Comparison of ENCODE assay signal across 21 cellular contexts in the genomic region with DNA sequence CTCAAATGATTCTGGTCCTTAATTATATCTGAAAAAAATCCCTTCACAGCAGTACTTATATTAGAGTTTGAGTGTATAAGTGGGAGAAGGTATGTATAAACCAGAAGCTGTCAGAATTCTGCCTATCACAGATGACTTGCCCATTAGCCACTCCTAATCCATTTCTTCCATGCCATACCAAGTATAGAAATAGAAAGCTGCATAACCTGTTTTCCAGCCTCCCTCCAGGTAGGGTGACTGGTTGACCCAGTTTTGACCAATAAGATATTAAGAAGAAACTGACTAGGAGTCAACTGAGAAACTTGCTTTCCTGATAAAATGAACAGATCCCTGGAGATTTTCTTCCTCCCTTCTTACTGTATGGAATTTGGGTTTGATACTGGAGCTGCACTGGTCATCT.
"Had no signal": no experiment of that assay in that cellular context is flagged by ENCODE, and none has a peak within 500 bp of the region (broad histone marks: within the 10 kb centered on the region; RNA-seq: fewer than 3 reads in every experiment).

No MANE protein-coding gene starts in this region.

- H3K36me3 Mint-ChIP-seq: activated CD8-positive, alpha-beta memory T cell treated with anti-CD3 and anti-CD28 coated beads, Interleukin-2, amount 10 ng/mL, durations not matched to agents 7 days and 5 days; mesothelial cell of epicardium; stimulated activated naive B cell treated with anti-CD40 and anti-IgM and Interleukin-4, amounts not matched to agents 10 μg/mL and 1 μg/mL and 100 μg/mL, for 72 hours had no signal

- H3K9me3 Mint-ChIP-seq: activated naive CD8-positive, alpha-beta T cell treated with anti-CD3 and anti-CD28 coated beads, Interleukin-2, amount 50 U/mL, for 24 hours; central memory CD8-positive, alpha-beta T cell; nephron had no signal

- H3K4me1 Mint-ChIP-seq: activated B cell treated with CpG ODN at 0.5 μM for 24 hours; activated CD4-positive, alpha-beta memory T cell treated with anti-CD3 and anti-CD28 coated beads, Interleukin-2, amount 10 ng/mL, durations not matched to agents 7 days and 5 days; activated CD8-positive, alpha-beta memory T cell treated with anti-CD3 and anti-CD28 coated beads, Interleukin-2, amount 10 ng/mL, durations not matched to agents 7 days and 5 days; activated naive CD8-positive, alpha-beta T cell treated with anti-CD3 and anti-CD28 coated beads, Interleukin-2, amount 50 U/mL, for 24 hours; central memory CD8-positive, alpha-beta T cell; mesothelial cell of epicardium; nephron; stimulated activated naive B cell treated with anti-CD40 and anti-IgM and Interleukin-4, amounts not matched to agents 10 μg/mL and 1 μg/mL and 100 μg/mL, for 72 hours had no signal

- DNase-seq: activated B cell treated with CpG ODN at 0.5 μM for 24 hours; activated CD4-positive, alpha-beta memory T cell treated with anti-CD3 and anti-CD28 coated beads, Interleukin-2, amount 10 ng/mL, durations not matched to agents 7 days and 5 days; activated CD4-positive, alpha-beta T cell treated with anti-CD3 and anti-CD28 coated beads for 48 hours; activated CD8-positive, alpha-beta memory T cell treated with anti-CD3 and anti-CD28 coated beads, Interleukin-2, amount 10 ng/mL, durations not matched to agents 7 days and 5 days; activated naive CD4-positive, alpha-beta T cell; activated naive CD8-positive, alpha-beta T cell treated with anti-CD3 and anti-CD28 coated beads, Interleukin-2, amount 50 U/mL, for 24 hours; anterior cingulate cortex; brain microvascular endothelial cell; colonic mucosa; left cardiac atrium; stimulated activated naive B cell treated with anti-CD40 and anti-IgM and Interleukin-4, amounts not matched to agents 10 μg/mL and 1 μg/mL and 100 μg/mL, for 72 hours; T-helper 1 cell; T-helper 9 cell had no signal

- H3K4me3 ChIP-seq: colonic mucosa, esophagus muscularis mucosa, lung, thoracic aorta had no signal

- H3K36me3 ChIP-seq: brain microvascular endothelial cell, colonic mucosa, esophagus muscularis mucosa, thoracic aorta had no signal

- H3K27me3 Mint-ChIP-seq: activated B cell treated with CpG ODN at 0.5 μM for 24 hours; activated CD4-positive, alpha-beta memory T cell treated with anti-CD3 and anti-CD28 coated beads, Interleukin-2, amount 10 ng/mL, durations not matched to agents 7 days and 5 days; activated CD8-positive, alpha-beta memory T cell treated with anti-CD3 and anti-CD28 coated beads, Interleukin-2, amount 10 ng/mL, durations not matched to agents 7 days and 5 days; activated naive CD8-positive, alpha-beta T cell treated with anti-CD3 and anti-CD28 coated beads, Interleukin-2, amount 50 U/mL, for 24 hours; central memory CD8-positive, alpha-beta T cell; stimulated activated naive B cell treated with anti-CD40 and anti-IgM and Interleukin-4, amounts not matched to agents 10 μg/mL and 1 μg/mL and 100 μg/mL, for 72 hours had no signal

- H3K27ac Mint-ChIP-seq: activated B cell treated with CpG ODN at 0.5 μM for 24 hours; activated CD4-positive, alpha-beta memory T cell treated with anti-CD3 and anti-CD28 coated beads, Interleukin-2, amount 10 ng/mL, durations not matched to agents 7 days and 5 days; activated CD8-positive, alpha-beta memory T cell treated with anti-CD3 and anti-CD28 coated beads, Interleukin-2, amount 10 ng/mL, durations not matched to agents 7 days and 5 days; activated naive CD8-positive, alpha-beta T cell treated with anti-CD3 and anti-CD28 coated beads, Interleukin-2, amount 50 U/mL, for 24 hours; mesothelial cell of epicardium; nephron; stimulated activated naive B cell treated with anti-CD40 and anti-IgM and Interleukin-4, amounts not matched to agents 10 μg/mL and 1 μg/mL and 100 μg/mL, for 72 hours had no signal

- H3K9me3 ChIP-seq: colonic mucosa, thoracic aorta had no signal

- H3K4me3 Mint-ChIP-seq: activated B cell treated with CpG ODN at 0.5 μM for 24 hours; activated CD4-positive, alpha-beta memory T cell treated with anti-CD3 and anti-CD28 coated beads, Interleukin-2, amount 10 ng/mL, durations not matched to agents 7 days and 5 days; activated CD8-positive, alpha-beta memory T cell treated with anti-CD3 and anti-CD28 coated beads, Interleukin-2, amount 10 ng/mL, durations not matched to agents 7 days and 5 days; activated naive CD8-positive, alpha-beta T cell treated with anti-CD3 and anti-CD28 coated beads, Interleukin-2, amount 50 U/mL, for 24 hours; central memory CD8-positive, alpha-beta T cell; mesothelial cell of epicardium; nephron; stimulated activated naive B cell treated with anti-CD40 and anti-IgM and Interleukin-4, amounts not matched to agents 10 μg/mL and 1 μg/mL and 100 μg/mL, for 72 hours had no signal

- ATAC-seq: activated CD8-positive, alpha-beta memory T cell treated with anti-CD3 and anti-CD28 coated beads, Interleukin-2, amount 10 ng/mL, durations not matched to agents 7 days and 5 days; activated naive CD8-positive, alpha-beta T cell treated with anti-CD3 and anti-CD28 coated beads, Interleukin-2, amount 50 U/mL, for 24 hours; left cardiac atrium; sciatic nerve; stimulated activated naive B cell treated with anti-CD40 and anti-IgM and Interleukin-4, amounts not matched to agents 10 μg/mL and 1 μg/mL and 100 μg/mL, for 72 hours had no signal

- H3K27ac ChIP-seq: brain microvascular endothelial cell, colonic mucosa, esophagus muscularis mucosa, parathyroid adenoma, thoracic aorta had no signal

- H3K4me1 ChIP-seq: colonic mucosa, esophagus muscularis mucosa, parathyroid adenoma had no signal

- H3K27me3 ChIP-seq: brain microvascular endothelial cell, colonic mucosa, esophagus muscularis mucosa had no signal
